24 cellular contexts compared by ENCODE assay signal in genomic region chr1:198151688-198152087, GRCh38. TPM values are rescaled to one million over a fixed set of nuclear protein-coding genes. Genes with fewer than 3 reads are reported as not detected.
DNase-seq lines count a peak whose midpoint lies in the region; ATAC-seq and TF ChIP-seq lines count a peak whose summit lies in the region.
"Had no signal": no experiment of that assay in that cellular context is flagged by ENCODE, and none has a peak within 500 bp of the region (broad histone marks: within the 10 kb centered on the region; RNA-seq: fewer than 3 reads in every experiment).

No MANE protein-coding gene starts in this region.

- no peaks in the 10 kb centered on the region for H3K36me3 ChIP-seq in IMR-90 (ENCODE audit: control insufficient read depth, insufficient read depth, low read length)
- no peaks in the 10 kb centered on the region for H3K36me3 ChIP-seq in psoas muscle (ENCODE audit: insufficient read depth in 1 of 2, low read depth in 1 of 2)
- H3K36me3 ChIP-seq: heart left ventricle, spleen, thyroid gland had no signal

- H4K20me1 ChIP-seq in IMR-90 (ENCODE audit: insufficient read depth, low read length), result no peaks in the 10 kb centered on the region

- no peak overlapping the region for H3K4me2 ChIP-seq in IMR-90 (ENCODE audit: low read depth, low read length)

- TF ChIP-seq RAD21 in IMR-90 (IDR thresholded peaks at IDR 0.05; ENCODE audit: low read length), result no peak

- H2AFZ ChIP-seq in IMR-90 (replicated peaks; ENCODE audit: low read length, poor library complexity), result no peak overlapping the region

- ATAC-seq in IMR-90 (ENCODE audit: low read depth) (no peak), psoas muscle (no peak)
- ATAC-seq in natural killer cell treated with Interleukin-12 subunit alpha and Interleukin-12 subunit beta and Interleukin-15 and Interleukin-18, amount 100 ng/mL, for 72 hours, result no peak
- ATAC-seq: heart left ventricle; naive thymus-derived CD4-positive, alpha-beta T cell; Panc1 had no signal

- no peak overlapping the region for H4K91ac ChIP-seq in IMR-90 (ENCODE audit: insufficient read depth, low read depth, low read length)

- no peak overlapping the region for H4K5ac ChIP-seq in IMR-90 (ENCODE audit: low read depth, low read length)

- no peak overlapping the region for H3K56ac ChIP-seq in IMR-90 (ENCODE audit: extremely low read depth, insufficient read depth, low read length)

- in situ Hi-C loops in IMR-90 (cut with MboI; ENCODE audit: low sequenced_read_pairs), result no loop called here

- no peak overlapping the region for H4K8ac ChIP-seq in IMR-90 (ENCODE audit: low read depth in 2 of 2, low read length in 2 of 2)

- CTCF ChIA-PET in IMR-90 (lab: Yijun Ruan, JAX) (no interaction called here), MCF 10A (lab: Yijun Ruan, JAX) (no interaction called here)

- H3K9me1 ChIP-seq in IMR-90 (ENCODE audit: insufficient read depth, low read length), result no peaks in the 10 kb centered on the region

- POLR2A ChIA-PET in IMR-90 (lab: Charles Lee; ENCODE audit: unreplicated experiment), result no interaction called here
- POLR2A ChIA-PET in MCF 10A (lab: Yijun Ruan, JAX), result no interaction called here

- no peak overlapping the region for H2BK5ac ChIP-seq in IMR-90 (ENCODE audit: low read depth, low read length, poor library complexity, severe bottlenecking)

- no peak overlapping the region for H2AK9ac ChIP-seq in IMR-90 (replicated peaks; ENCODE audit: low read depth, low read length, poor library complexity)

- H2BK120ac ChIP-seq in IMR-90 (ENCODE audit: low read depth, low read length), result no peak overlapping the region

- peaks cover 0 to 8% of the 10 kb centered on the region in 2 experiments; a peak in 2 of 4 replicates for H3K79me1 ChIP-seq in IMR-90 (ENCODE audit: low read depth in 1 of 2, low read length in 2 of 2)

- H3K36me3 Mint-ChIP-seq in natural killer cell treated with Interleukin-12 subunit alpha and Interleukin-12 subunit beta and Interleukin-15 and Interleukin-18, amount 100 ng/mL, for 72 hours, result no peaks in the 10 kb centered on the region
- H3K36me3 Mint-ChIP-seq in MCF 10A (ENCODE audit: insufficient read depth, unreplicated experiment), result no peaks in the 10 kb centered on the region
- H3K36me3 Mint-ChIP-seq: activated naive CD8-positive, alpha-beta T cell treated with anti-CD3 and anti-CD28 coated beads for 36 hours; brain had no signal

- no CpG with 5 or more reads among the region's 2 CpGs for WGBS in IMR-90 (ENCODE audit: extremely low coverage in 2 of 2, insufficient read length in 1 of 2), 2 experiments
- 60 to 69% (median 66%) methylated on average over 2 of the region's 2 CpGs for WGBS in psoas muscle, 3 donors

- no peak overlapping the region for H3K18ac ChIP-seq in IMR-90 (ENCODE audit: low read depth, low read length)

- DNase-seq in NCI-H1092 treated with DMSO at 0.1 percent for 48 hours (lab: John Stamatoyannopoulos, UW) (peak; percentile 23), NCI-H1092 (lab: John Stamatoyannopoulos, UW) (no peak), IMR-90 (peak; percentile 61), cardiac fibroblast (ENCODE audit: low read depth in 2 of 2) (peak; percentile 65 to 69), psoas muscle (no peak), germinal center (ENCODE audit: low spot score) (no peak), MCF 10A (ENCODE audit: unreplicated experiment) (no peak)
- DNase-seq in natural killer cell treated with Interleukin-12 subunit alpha and Interleukin-12 subunit beta and Interleukin-15 and Interleukin-18, amount 100 ng/mL, for 72 hours (ENCODE audit: low spot score), result no peak
- DNase-seq: activated CD8-positive, alpha-beta memory T cell treated with anti-CD3 and anti-CD28 coated beads, Interleukin-2, amount 50 U/mL, for 4 hours; activated naive CD8-positive, alpha-beta T cell treated with anti-CD3 and anti-CD28 coated beads for 36 hours; endodermal cell; H9; heart left ventricle; naive thymus-derived CD4-positive, alpha-beta T cell; NCI-H187; NCI-H345; NK-92 treated with Interleukin-12 subunit alpha and Interleukin-12 subunit beta, amount 100 ng/mL, for 24 hours; spleen; stimulated activated CD4-positive, alpha-beta T cell treated with anti-CD3 and anti-CD28 coated beads, Interleukin-4, amount 100 ng/mL, for 1 hour; stimulated activated naive CD4-positive, alpha-beta T cell treated with Interleukin-2 at 50 U/mL for 16 hours; thyroid gland had no signal

- H2AK5ac ChIP-seq in IMR-90 (ENCODE audit: low read depth, low read length), result no peak overlapping the region

- H3K4me3 Mint-ChIP-seq in natural killer cell treated with Interleukin-12 subunit alpha and Interleukin-12 subunit beta and Interleukin-15 and Interleukin-18, amount 100 ng/mL, for 72 hours, result no peak overlapping the region
- H3K4me3 Mint-ChIP-seq in MCF 10A (ENCODE audit: unreplicated experiment), result no peak overlapping the region
- H3K4me3 Mint-ChIP-seq: activated naive CD8-positive, alpha-beta T cell treated with anti-CD3 and anti-CD28 coated beads for 36 hours; endodermal cell; H9; naive thymus-derived CD4-positive, alpha-beta T cell had no signal

- peaks cover 7 to 8% of the 10 kb centered on the region in 2 donors for H3K4me1 Mint-ChIP-seq in natural killer cell treated with Interleukin-12 subunit alpha and Interleukin-12 subunit beta and Interleukin-15 and Interleukin-18, amount 100 ng/mL, for 72 hours (ENCODE audit: low read depth in 2 of 2)
- H3K4me1 Mint-ChIP-seq in MCF 10A (ENCODE audit: insufficient read depth, unreplicated experiment), result peaks cover 23% of the 10 kb centered on the region

- H2BK20ac ChIP-seq in IMR-90 (ENCODE audit: low read depth, low read length), result no peak overlapping the region

- TF ChIP-seq CTCF in IMR-90 (conservative IDR thresholded peaks at IDR 0.05; ENCODE audit: low read depth, low read length) (no peak), cardiac fibroblast (IDR thresholded peaks at IDR 0.05; ENCODE audit: low read depth, low read length) (no peak), psoas muscle (IDR thresholded peaks at IDR 0.05) (no peak), MCF 10A (IDR thresholded peaks at IDR 0.05; ENCODE audit: unreplicated experiment) (no peak)

- no peak overlapping the region for H2BK15ac ChIP-seq in IMR-90 (ENCODE audit: low read depth, low read length)

- H3K14ac ChIP-seq in IMR-90 (replicated peaks; ENCODE audit: low read depth, low read length), result no peak overlapping the region

- H3K4me3 ChIP-seq in IMR-90 (ENCODE audit: insufficient read depth, low read depth, low read length), result no peak overlapping the region
- no peak overlapping the region for H3K4me3 ChIP-seq in cardiac fibroblast (replicated peaks in 1 of 2; ENCODE audit: low read depth in 2 of 2, low read length in 2 of 2)
- H3K4me3 ChIP-seq in psoas muscle, result no peak overlapping the region
- H3K4me3 ChIP-seq: heart left ventricle, spleen, thyroid gland had no signal

- no peak overlapping the region for H3K27ac Mint-ChIP-seq in natural killer cell treated with Interleukin-12 subunit alpha and Interleukin-12 subunit beta and Interleukin-15 and Interleukin-18, amount 100 ng/mL, for 72 hours
- H3K27ac Mint-ChIP-seq in MCF 10A (ENCODE audit: low read depth, unreplicated experiment), result no peak overlapping the region
- H3K27ac Mint-ChIP-seq: activated naive CD8-positive, alpha-beta T cell treated with anti-CD3 and anti-CD28 coated beads for 36 hours; activated T-helper 2 cell treated with anti-CD3 and anti-CD28 coated beads, Interferon-gamma antibody, Interleukin-2, Interleukin-4, amounts not matched to agents 10 μg/mL and 5 μg/mL and 100 μg/mL, durations not matched to agents 14 hours and 24 hours and 36 hours; endodermal cell; H9; naive thymus-derived CD4-positive, alpha-beta T cell had no signal

- no peaks in the 10 kb centered on the region for H3K27me3 Mint-ChIP-seq in natural killer cell treated with Interleukin-12 subunit alpha and Interleukin-12 subunit beta and Interleukin-15 and Interleukin-18, amount 100 ng/mL, for 72 hours
- no peaks in the 10 kb centered on the region for H3K27me3 Mint-ChIP-seq in MCF 10A (ENCODE audit: insufficient read depth, unreplicated experiment)
- H3K27me3 Mint-ChIP-seq: activated naive CD8-positive, alpha-beta T cell treated with anti-CD3 and anti-CD28 coated beads for 36 hours had no signal

- H3K9me3 ChIP-seq in IMR-90 (ENCODE audit: control insufficient read depth, insufficient read depth, low read length), result no peaks in the 10 kb centered on the region
- H3K9me3 ChIP-seq in psoas muscle, result no peaks in the 10 kb centered on the region
- H3K9me3 ChIP-seq: heart left ventricle, spleen, thyroid gland had no signal

- H3K4ac ChIP-seq in IMR-90 (ENCODE audit: low read depth, low read length), result no peak overlapping the region

- H3K27ac ChIP-seq in IMR-90 (ENCODE audit: insufficient read depth, low read length), result no peak overlapping the region
- peak overlapping the region; percentile 87 for H3K27ac ChIP-seq in psoas muscle
- H3K27ac ChIP-seq: spleen, thyroid gland had no signal

- no peak overlapping the region for H3K23ac ChIP-seq in IMR-90 (ENCODE audit: low read depth, low read length)

- dilution Hi-C loops in IMR-90 (cut with HindIII; ENCODE audit: low sequenced_read_pairs, unreplicated experiment), result no loop called here

- BruUV-seq in IMR-90 (replicated peaks; lab: Mats Ljungman, UMichigan) (no TSS peak), MCF 10A (replicated peaks; lab: Mats Ljungman, UMichigan) (no TSS peak)

- no peak overlapping the region for H3K9ac ChIP-seq in IMR-90 (ENCODE audit: low read depth, low read length)

- no peak for TF ChIP-seq POLR2A in IMR-90 (IDR thresholded peaks at IDR 0.05; ENCODE audit: low read depth, low read length)

- H3K27me3 ChIP-seq in IMR-90 (ENCODE audit: control insufficient read depth, insufficient read depth, low read length) (no peaks in the 10 kb centered on the region), psoas muscle (ENCODE audit: insufficient read depth in 3 of 3, low read length in 2 of 3) (no peaks in the 10 kb centered on the region)
- H3K27me3 ChIP-seq: heart left ventricle, spleen, thyroid gland had no signal

- peaks cover 3% of the 10 kb centered on the region; the same call in 1 of the 2 replicates for H3K4me1 ChIP-seq in IMR-90 (ENCODE audit: control insufficient read depth, insufficient read depth, low read length)
- peaks cover 41% of the 10 kb centered on the region for H3K4me1 ChIP-seq in psoas muscle
- H3K4me1 ChIP-seq: thyroid gland had no signal

- no peaks in the 10 kb centered on the region for H3K9me3 Mint-ChIP-seq in natural killer cell treated with Interleukin-12 subunit alpha and Interleukin-12 subunit beta and Interleukin-15 and Interleukin-18, amount 100 ng/mL, for 72 hours
- no peaks in the 10 kb centered on the region for H3K9me3 Mint-ChIP-seq in MCF 10A (ENCODE audit: unreplicated experiment)
- H3K9me3 Mint-ChIP-seq: activated naive CD8-positive, alpha-beta T cell treated with anti-CD3 and anti-CD28 coated beads for 36 hours; activated T-helper 2 cell treated with anti-CD3 and anti-CD28 coated beads, Interferon-gamma antibody, Interleukin-2, Interleukin-4, amounts not matched to agents 10 μg/mL and 5 μg/mL and 100 μg/mL, durations not matched to agents 14 hours and 24 hours and 36 hours; brain; endodermal cell; H9 had no signal

- intact Hi-C loops in IMR-90 (cut with micrococcal nuclease) (no loop called here), psoas muscle (cut with DNase I) (loop anchor here in 1 of 2 donors (10.0 kb wide), 2 partner anchors 67 to 247 kb away; partner anchors contain the start of gene C1orf53), MCF 10A (cut with micrococcal nuclease) (loop anchor here (10.0 kb wide), 2 partner anchors 457 to 627 kb away; no protein-coding TSS in a partner anchor)

RNA-seq across cellular contexts. Expression of gene NEK7, which starts 5.1 kb away (rescaled TPM):
- total RNA-seq in IMR-90 (2012; rRNA removed) (297 and 467 TPM in 2 replicates), psoas muscle (10 to 100 TPM; 51.7 to 88.2 (median 74.1) TPM), MCF 10A (2022) (51.1 and 54.4 TPM in 2 replicates)
- polyA plus RNA-seq in IMR-90 (2012; rRNA removed) (82.8 and 89.0 TPM in 2 replicates), psoas muscle (10 to 100 TPM; 10.1 to 70.5 (median 22.0) TPM)
- 23.2 and 34.7 TPM in 2 replicates for polyA plus RNA-seq in IMR-90 (2012; cell fraction: cytosol; rRNA removed)
- polyA plus RNA-seq in IMR-90 (2012; cell fraction: nucleus; rRNA removed; ENCODE audit: low replicate concordance), result 11.9 and 86.4 TPM in 2 replicates
- 100 to 1,000 TPM in 1 of 2 donors, 10 to 100 TPM in 1; 80.0 to 108 TPM for total RNA-seq in natural killer cell treated with Interleukin-12 subunit alpha and Interleukin-12 subunit beta and Interleukin-15 and Interleukin-18, amount 100 ng/mL, for 72 hours

Comparison
In these comparisons a context has a peak if more than half of its experiments do, and no peak if none do; other contexts are left out.
1. DNase-seq: peak in NCI-H1092 treated with DMSO at 0.1 percent for 48 hours (single experiment), IMR-90 (single experiment) and cardiac fibroblast (2 of 2); none in NCI-H1092 (single experiment), psoas muscle (0 of 2), natural killer cell treated with Interleukin-12 subunit alpha and Interleukin-12 subunit beta and Interleukin-15 and Interleukin-18, amount 100 ng/mL, for 72 hours (single experiment), germinal center (single experiment) and MCF 10A (single experiment).